Comparison of ENCODE assay signal across 18 cellular contexts in the genomic region with DNA sequence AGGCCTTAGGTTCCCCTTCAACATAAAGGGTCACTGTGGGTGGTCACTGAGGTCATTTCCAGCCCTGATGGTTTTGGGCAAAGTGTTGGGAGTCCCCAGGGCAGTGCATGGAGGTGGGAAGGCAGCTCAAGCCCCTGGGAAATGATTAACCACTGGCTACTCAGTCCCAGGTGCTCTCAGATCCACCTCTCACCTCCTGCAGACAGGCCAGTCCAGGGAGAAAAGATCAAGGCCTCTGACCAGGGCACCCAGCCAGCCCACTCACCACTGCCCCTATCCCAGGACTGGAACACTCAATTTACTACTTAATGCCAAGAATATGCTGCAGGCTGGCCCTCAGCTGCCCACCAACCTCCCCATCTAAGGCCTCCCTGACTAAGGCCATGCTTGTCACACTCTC.
A peak's percentile ranks its signal among the peaks of the same experiment; 100 is the strongest.
DNase-seq lines count a peak whose midpoint lies in the region; ATAC-seq, FAIRE-seq and TF ChIP-seq lines count a peak whose summit lies in the region.
"Had no signal": no experiment of that assay in that cellular context is flagged by ENCODE, and none has a peak within 500 bp of the region (broad histone marks: within the 10 kb centered on the region; RNA-seq: fewer than 3 reads in every experiment).

No MANE protein-coding gene starts in this region.

- no peaks in the 10 kb centered on the region for H3K27me3 ChIP-seq in body of pancreas

- CTCF ChIA-PET in GM10248 (lab: Yijun Ruan, JAX) = no interaction called here

- ATAC-seq in left lobe of liver (peak; percentile 76), body of pancreas (no peak)
- ATAC-seq: GM12878 had no signal

- TF ChIP-seq POLR2A in body of pancreas (IDR thresholded peaks at IDR 0.05) = no peak

- intact Hi-C loops in body of pancreas (cut with DNase I) = no loop called here

- FAIRE-seq in urothelium cell line (lab: Jason Lieb, UNC) = peak; percentile 5
- FAIRE-seq: G401.6, GM12878, GM19239, H1 had no signal

- DNase-seq in GM10248 (ENCODE audit: extremely low spot score) (peak; percentile 4), caudate nucleus (lab: John Stamatoyannopoulos, UW) (no peak), left lobe of liver (ENCODE audit: low spot score) (peak; percentile 77), urothelium cell line (ENCODE audit: low spot score) (no peak), body of pancreas (no peak), activated gamma-delta T cell (lab: John Stamatoyannopoulos, UW) (no peak)
- DNase-seq: C1 segment of cervical spinal cord; Calu3; CD4-positive, alpha-beta memory T cell; COR-L47; DND-41; GM23248; H7; HCEC 1CT had no signal

- no peak overlapping the region for H3K4me3 ChIP-seq in body of pancreas
- H3K4me3 ChIP-seq: GM12878, GM23248 had no signal

- H3K9me3 ChIP-seq in body of pancreas = no peaks in the 10 kb centered on the region

- H3K36me3 ChIP-seq in body of pancreas (replicated peaks in 1 of 2; ENCODE audit: insufficient read depth in 1 of 2, low read depth in 2 of 2) = no peaks in the 10 kb centered on the region

- TF ChIP-seq CTCF in GM10248 (IDR thresholded peaks at IDR 0.05; ENCODE audit: control extremely low read depth, extremely low read depth, low read depth, missing control alignments) (no peak), body of pancreas (IDR thresholded peaks at IDR 0.05) (no peak)

- POLR2A ChIA-PET in GM10248 (lab: Yijun Ruan, JAX) = no interaction called here

- no peaks in the 10 kb centered on the region for H3K4me1 ChIP-seq in body of pancreas

- peak overlapping the region; percentile 54 for H3K27ac ChIP-seq in caudate nucleus (ENCODE audit: low read depth, low read length)
- H3K27ac ChIP-seq in body of pancreas = no peak overlapping the region
- H3K27ac ChIP-seq: GM23248 had no signal

Comparison
In these comparisons a context has a peak if more than half of its experiments do, and no peak if none do; other contexts are left out.
1. DNase-seq: peak in GM10248 (single experiment) and left lobe of liver (single experiment); none in caudate nucleus (0 of 61), urothelium cell line (single experiment), body of pancreas (0 of 4) and activated gamma-delta T cell (single experiment).